Comparison of ENCODE assay signal across 8 cellular contexts in the genomic region with DNA sequence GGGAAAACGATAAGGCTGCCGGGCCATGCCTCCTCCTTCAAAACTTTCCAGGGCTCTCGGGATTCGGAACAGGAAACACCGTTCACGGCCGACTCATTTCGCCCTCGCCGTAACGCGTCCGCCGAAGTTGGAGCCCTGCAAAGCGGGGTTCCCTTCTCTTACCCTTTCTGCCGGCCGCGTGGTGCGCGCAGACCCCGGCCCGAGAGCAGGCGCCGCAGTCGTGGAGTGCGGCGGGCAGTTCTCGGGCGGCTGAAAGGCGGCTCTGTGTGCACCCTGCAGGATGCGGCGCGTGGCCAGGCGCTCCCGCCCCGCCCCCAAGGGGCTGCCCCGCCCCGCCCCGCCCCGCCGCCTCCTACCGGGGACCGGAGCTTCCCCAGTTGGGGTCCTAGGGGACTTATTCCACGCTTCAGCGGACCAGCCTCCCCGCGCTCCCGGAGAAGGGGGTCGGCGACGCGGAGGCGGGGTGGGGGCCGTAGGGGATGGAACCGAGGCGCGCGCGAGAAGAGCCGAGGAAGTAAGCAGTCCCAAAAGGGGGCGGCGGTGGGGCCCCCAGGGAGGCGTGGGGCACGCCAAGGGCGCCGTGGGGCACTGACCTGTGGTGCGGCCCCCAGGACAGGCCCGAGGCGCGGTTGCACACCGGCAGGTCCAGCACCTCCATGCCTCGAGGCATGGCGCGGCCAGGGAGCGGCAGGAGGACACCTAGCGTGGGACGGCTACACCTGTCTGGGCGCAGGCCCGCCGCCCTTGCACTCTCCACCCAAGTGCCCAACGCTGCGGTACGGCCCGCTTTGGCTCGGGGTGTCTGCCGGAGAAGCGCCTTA. TPM values are rescaled to one million over a fixed set of nuclear protein-coding genes. Genes with fewer than 3 reads are reported as not detected.
DNase-seq lines count a peak whose midpoint lies in the region; ATAC-seq and TF ChIP-seq lines count a peak whose summit lies in the region.

A gene (minus strand): TSS at position 268 of the 821 bp plus-strand sequence. CDS start 241 bp downstream, at position 27.

- peak; percentile 47 for DNase-seq in BE2C
- DNase-seq in NCI-H774 (lab: John Stamatoyannopoulos, UW), result peak; percentile 37
- peak; percentile 12 for DNase-seq in glomerular visceral epithelial cell (ENCODE audit: extremely low spot score)
- DNase-seq in cortex of kidney (lab: John Stamatoyannopoulos, UW), result no peak

- H3K9ac ChIP-seq in parathyroid adenoma, result no peak within 1 kb of the TSS

- peaks cover 27% of the 10 kb centered on the region for H3K4me1 Mint-ChIP-seq in activated T-helper 17 cell treated with anti-CD3 and anti-CD28 coated beads, Interleukin-2, amount 50 U/mL, for 72 hours

- H3K9me3 Mint-ChIP-seq in activated T-helper 17 cell treated with anti-CD3 and anti-CD28 coated beads, Interleukin-2, amount 50 U/mL, for 72 hours, result no peaks in the 10 kb centered on the region

- TF ChIP-seq CTCF in BE2C (IDR thresholded peaks at IDR 0.05; ENCODE audit: low read depth, low read length), result no peak
- TF ChIP-seq CTCF in parathyroid adenoma (IDR thresholded peaks at IDR 0.05), result no peak

- H2AFZ ChIP-seq in parathyroid adenoma, result peak within 1 kb of the TSS; percentile 83

- peaks cover 42% of the 10 kb centered on the region for H3K27me3 ChIP-seq in BE2C
- H3K27me3 ChIP-seq in parathyroid adenoma (ENCODE audit: control insufficient read depth, insufficient read depth, low read length), result no peaks in the 10 kb centered on the region

- H3K36me3 ChIP-seq in BE2C, result no peaks in the 10 kb centered on the region
- H3K36me3 ChIP-seq in parathyroid adenoma (ENCODE audit: control insufficient read depth, insufficient read depth, low read length), result no peaks in the 10 kb centered on the region

- peak within 1 kb of the TSS; percentile 93 for H3K27ac Mint-ChIP-seq in activated T-helper 17 cell treated with anti-CD3 and anti-CD28 coated beads, Interleukin-2, amount 50 U/mL, for 72 hours

- H3K4me2 ChIP-seq in parathyroid adenoma (ENCODE audit: low read length), result peak within 1 kb of the TSS; percentile 89

- ATAC-seq in GM18861 (IDR thresholded peaks at IDR 0.05; ENCODE audit: unreplicated experiment), result peak; percentile 26
- ATAC-seq in HG03064 (IDR thresholded peaks at IDR 0.05; ENCODE audit: low read depth, unreplicated experiment), result peak; percentile 38
- ATAC-seq in activated T-helper 17 cell treated with anti-CD3 and anti-CD28 coated beads, Interleukin-2, amount 50 U/mL, for 72 hours (replicated peaks), result peak; percentile 60

- H3K4me1 ChIP-seq in BE2C (no peaks in the 10 kb centered on the region), parathyroid adenoma (no peaks in the 10 kb centered on the region)

- H3K27me3 Mint-ChIP-seq in activated T-helper 17 cell treated with anti-CD3 and anti-CD28 coated beads, Interleukin-2, amount 50 U/mL, for 72 hours, result peaks cover 18% of the 10 kb centered on the region

- H3K27ac ChIP-seq in parathyroid adenoma, result no peak within 1 kb of the TSS

- peak within 1 kb of the TSS; percentile 39 for H3K4me3 ChIP-seq in BE2C (ENCODE audit: low read depth, low read length)
- H3K4me3 ChIP-seq in parathyroid adenoma (ENCODE audit: low read depth, low read length), result peak within 1 kb of the TSS; percentile 68

- peaks cover 35% of the 10 kb centered on the region for H3K36me3 Mint-ChIP-seq in activated T-helper 17 cell treated with anti-CD3 and anti-CD28 coated beads, Interleukin-2, amount 50 U/mL, for 72 hours (ENCODE audit: low read depth)

- H3K4me3 Mint-ChIP-seq in activated T-helper 17 cell treated with anti-CD3 and anti-CD28 coated beads, Interleukin-2, amount 50 U/mL, for 72 hours, result peak within 1 kb of the TSS; percentile 80

- no peaks in the 10 kb centered on the region for H3K79me2 ChIP-seq in parathyroid adenoma

- H3K9me3 ChIP-seq in BE2C (no peaks in the 10 kb centered on the region), parathyroid adenoma (ENCODE audit: control insufficient read depth, low read length) (no peaks in the 10 kb centered on the region)

RNA-seq across cellular contexts. Expression of the gene that starts here (rescaled TPM):
- not detected for polyA plus RNA-seq in BE2C (2012; ENCODE audit: insufficient read depth, insufficient read length, low read depth)
- total RNA-seq in activated T-helper 17 cell treated with anti-CD3 and anti-CD28 coated beads, Interleukin-2, amount 50 U/mL, for 72 hours, result 10 to 100 TPM; 25.6 to 43.8 TPM
